ENCODE assay signal across 1 cellular context in genomic region chr17:64491995-64492394, GRCh38.
TF ChIP-seq lines count a peak whose summit lies in the region.

No MANE protein-coding gene starts in this region.

TF ChIP-seq in GM23338, 12 proteins besides CTCF, POLR2A, EP300 and RAD21 (continued from another document):
- TF ChIP-seq, protein P1, sequence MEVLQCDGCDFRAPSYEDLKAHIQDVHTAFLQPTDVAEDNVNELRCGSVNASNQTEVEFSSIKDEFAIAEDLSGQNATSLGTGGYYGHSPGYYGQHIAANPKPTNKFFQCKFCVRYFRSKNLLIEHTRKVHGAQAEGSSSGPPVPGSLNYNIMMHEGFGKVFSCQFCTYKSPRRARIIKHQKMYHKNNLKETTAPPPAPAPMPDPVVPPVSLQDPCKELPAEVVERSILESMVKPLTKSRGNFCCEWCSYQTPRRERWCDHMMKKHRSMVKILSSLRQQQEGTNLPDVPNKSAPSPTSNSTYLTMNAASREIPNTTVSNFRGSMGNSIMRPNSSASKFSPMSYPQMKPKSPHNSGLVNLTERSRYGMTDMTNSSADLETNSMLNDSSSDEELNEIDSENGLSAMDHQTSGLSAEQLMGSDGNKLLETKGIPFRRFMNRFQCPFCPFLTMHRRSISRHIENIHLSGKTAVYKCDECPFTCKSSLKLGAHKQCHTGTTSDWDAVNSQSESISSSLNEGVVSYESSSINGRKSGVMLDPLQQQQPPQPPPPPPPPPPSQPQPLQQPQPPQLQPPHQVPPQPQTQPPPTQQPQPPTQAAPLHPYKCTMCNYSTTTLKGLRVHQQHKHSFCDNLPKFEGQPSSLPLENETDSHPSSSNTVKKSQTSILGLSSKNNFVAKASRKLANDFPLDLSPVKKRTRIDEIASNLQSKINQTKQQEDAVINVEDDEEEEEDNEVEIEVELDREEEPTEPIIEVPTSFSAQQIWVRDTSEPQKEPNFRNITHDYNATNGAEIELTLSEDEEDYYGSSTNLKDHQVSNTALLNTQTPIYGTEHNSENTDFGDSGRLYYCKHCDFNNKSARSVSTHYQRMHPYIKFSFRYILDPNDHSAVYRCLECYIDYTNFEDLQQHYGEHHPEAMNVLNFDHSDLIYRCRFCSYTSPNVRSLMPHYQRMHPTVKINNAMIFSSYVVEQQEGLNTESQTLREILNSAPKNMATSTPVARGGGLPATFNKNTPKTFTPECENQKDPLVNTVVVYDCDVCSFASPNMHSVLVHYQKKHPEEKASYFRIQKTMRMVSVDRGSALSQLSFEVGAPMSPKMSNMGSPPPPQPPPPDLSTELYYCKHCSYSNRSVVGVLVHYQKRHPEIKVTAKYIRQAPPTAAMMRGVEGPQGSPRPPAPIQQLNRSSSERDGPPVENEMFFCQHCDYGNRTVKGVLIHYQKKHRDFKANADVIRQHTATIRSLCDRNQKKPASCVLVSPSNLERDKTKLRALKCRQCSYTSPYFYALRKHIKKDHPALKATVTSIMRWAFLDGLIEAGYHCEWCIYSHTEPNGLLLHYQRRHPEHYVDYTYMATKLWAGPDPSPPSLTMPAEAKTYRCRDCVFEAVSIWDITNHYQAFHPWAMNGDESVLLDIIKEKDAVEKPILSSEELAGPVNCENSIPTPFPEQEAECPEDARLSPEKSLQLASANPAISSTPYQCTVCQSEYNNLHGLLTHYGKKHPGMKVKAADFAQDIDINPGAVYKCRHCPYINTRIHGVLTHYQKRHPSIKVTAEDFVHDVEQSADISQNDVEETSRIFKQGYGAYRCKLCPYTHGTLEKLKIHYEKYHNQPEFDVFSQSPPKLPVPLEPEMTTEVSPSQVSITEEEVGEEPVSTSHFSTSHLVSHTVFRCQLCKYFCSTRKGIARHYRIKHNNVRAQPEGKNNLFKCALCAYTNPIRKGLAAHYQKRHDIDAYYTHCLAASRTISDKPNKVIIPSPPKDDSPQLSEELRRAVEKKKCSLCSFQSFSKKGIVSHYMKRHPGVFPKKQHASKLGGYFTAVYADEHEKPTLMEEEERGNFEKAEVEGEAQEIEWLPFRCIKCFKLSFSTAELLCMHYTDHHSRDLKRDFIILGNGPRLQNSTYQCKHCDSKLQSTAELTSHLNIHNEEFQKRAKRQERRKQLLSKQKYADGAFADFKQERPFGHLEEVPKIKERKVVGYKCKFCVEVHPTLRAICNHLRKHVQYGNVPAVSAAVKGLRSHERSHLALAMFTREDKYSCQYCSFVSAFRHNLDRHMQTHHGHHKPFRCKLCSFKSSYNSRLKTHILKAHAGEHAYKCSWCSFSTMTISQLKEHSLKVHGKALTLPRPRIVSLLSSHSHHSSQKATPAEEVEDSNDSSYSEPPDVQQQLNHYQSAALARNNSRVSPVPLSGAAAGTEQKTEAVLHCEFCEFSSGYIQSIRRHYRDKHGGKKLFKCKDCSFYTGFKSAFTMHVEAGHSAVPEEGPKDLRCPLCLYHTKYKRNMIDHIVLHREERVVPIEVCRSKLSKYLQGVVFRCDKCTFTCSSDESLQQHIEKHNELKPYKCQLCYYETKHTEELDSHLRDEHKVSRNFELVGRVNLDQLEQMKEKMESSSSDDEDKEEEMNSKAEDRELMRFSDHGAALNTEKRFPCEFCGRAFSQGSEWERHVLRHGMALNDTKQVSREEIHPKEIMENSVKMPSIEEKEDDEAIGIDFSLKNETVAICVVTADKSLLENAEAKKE (CRISPR knock-in tag; IDR thresholded peaks at IDR 0.05), result no peak
- no peak for TF ChIP-seq JUNB (IDR thresholded peaks at IDR 0.05; ENCODE audit: unreplicated experiment)
- TF ChIP-seq ZNF114 (CRISPR knock-in tag; IDR thresholded peaks at IDR 0.05), result no peak
- TF ChIP-seq ZNF331 (CRISPR knock-in tag; IDR thresholded peaks at IDR 0.05; ENCODE audit: low read depth), result no peak
- no peak for TF ChIP-seq EZH2phosphoT487 (IDR thresholded peaks at IDR 0.05; ENCODE audit: unreplicated experiment)
- TF ChIP-seq, protein P2, sequence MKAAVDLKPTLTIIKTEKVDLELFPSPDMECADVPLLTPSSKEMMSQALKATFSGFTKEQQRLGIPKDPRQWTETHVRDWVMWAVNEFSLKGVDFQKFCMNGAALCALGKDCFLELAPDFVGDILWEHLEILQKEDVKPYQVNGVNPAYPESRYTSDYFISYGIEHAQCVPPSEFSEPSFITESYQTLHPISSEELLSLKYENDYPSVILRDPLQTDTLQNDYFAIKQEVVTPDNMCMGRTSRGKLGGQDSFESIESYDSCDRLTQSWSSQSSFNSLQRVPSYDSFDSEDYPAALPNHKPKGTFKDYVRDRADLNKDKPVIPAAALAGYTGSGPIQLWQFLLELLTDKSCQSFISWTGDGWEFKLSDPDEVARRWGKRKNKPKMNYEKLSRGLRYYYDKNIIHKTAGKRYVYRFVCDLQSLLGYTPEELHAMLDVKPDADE (IDR thresholded peaks at IDR 0.05), result no peak
